In genomic region chr1:163068716-163069115, GRCh38 we compare ENCODE assay signal across 9 cellular contexts. TPM values are rescaled to one million over a fixed set of nuclear protein-coding genes. Genes with fewer than 3 reads are reported as not detected.
DNase-seq lines count a peak whose midpoint lies in the region; ATAC-seq, FAIRE-seq and TF ChIP-seq lines count a peak whose summit lies in the region.
"Had no signal": no experiment of that assay in that cellular context is flagged by ENCODE, and none has a peak within 500 bp of the region (broad histone marks: within the 10 kb centered on the region; RNA-seq: fewer than 3 reads in every experiment).

No MANE protein-coding gene starts in this region.

- H3F3A ChIP-seq in GM23248 (ENCODE audit: insufficient read depth), result peaks cover 24% of the 10 kb centered on the region; the same call in 1 of the 2 replicates

- intact Hi-C loops in gastrocnemius medialis (cut with DNase I; ENCODE audit: low total_unique reads), result no loop called here

- TF ChIP-seq CTCF in hepatocyte (IDR thresholded peaks at IDR 0.05; ENCODE audit: poor library complexity) (no peak), gastrocnemius medialis (IDR thresholded peaks at IDR 0.05 in 4 of 5, conservative IDR thresholded peaks at IDR 0.05 in 1 of 5) (no peak)

- peak overlapping the region; percentile 72 for H2AFZ ChIP-seq in GM23248
- H2AFZ ChIP-seq in hepatocyte, result peak overlapping the region; percentile 27

- H3K36me3 ChIP-seq in GM23248 (ENCODE audit: low read depth), result no peaks in the 10 kb centered on the region
- H3K36me3 ChIP-seq in hepatocyte (replicated peaks; ENCODE audit: insufficient read depth, low read depth), result no peaks in the 10 kb centered on the region
- no peaks in the 10 kb centered on the region for H3K36me3 ChIP-seq in gastrocnemius medialis

- H3K4me1 ChIP-seq in GM23248 (ENCODE audit: insufficient read depth) (peaks cover 32% of the 10 kb centered on the region), hepatocyte (ENCODE audit: insufficient read depth) (no peaks in the 10 kb centered on the region), gastrocnemius medialis (no peaks in the 10 kb centered on the region)

- WGBS in GM23248 (ENCODE audit: low coverage in 1 of 2, low lambda C conversion rate in 2 of 2, missing lambda C conversion rate in 2 of 2), 2 experiments, result 4 to 9% methylated on average over 5 of the region's 5 CpGs
- 38% methylated on average over 5 of the region's 5 CpGs for WGBS in hepatocyte (ENCODE audit: low lambda C conversion rate, missing lambda C conversion rate)

- H3K9me2 ChIP-seq in GM23248 (ENCODE audit: insufficient read depth) (no peaks in the 10 kb centered on the region), hepatocyte (replicated peaks; ENCODE audit: insufficient read depth) (no peaks in the 10 kb centered on the region)

- H4K20me1 ChIP-seq in GM23248 (ENCODE audit: insufficient read depth) (no peaks in the 10 kb centered on the region), hepatocyte (ENCODE audit: insufficient read depth, poor library complexity, severe bottlenecking) (no peaks in the 10 kb centered on the region)

- no peak for FAIRE-seq in RCC 7860 (lab: Jason Lieb, UNC)

- ATAC-seq in gastrocnemius medialis (no peak), HG02981 (IDR thresholded peaks at IDR 0.05; ENCODE audit: unreplicated experiment) (no peak)

- in situ Hi-C loops in GM23248 (cut with MboI), result loop anchor here (10.0 kb wide), 2 partner anchors 184 to 236 kb away; no protein-coding TSS in a partner anchor
- in situ Hi-C loops in gastrocnemius medialis (cut with MboI; ENCODE audit: low sequenced_read_pairs in 4 of 4), result loop anchor here in 2 of 4 donors (10.0 to 25.0 kb wide), 2 partner anchors 181 to 194 kb away; no protein-coding TSS in a partner anchor

- H3K4me3 ChIP-seq in GM23248 (peak overlapping the region; percentile 82), hepatocyte (no peak overlapping the region), gastrocnemius medialis (peak overlapping the region in 3 of 4 donors; percentile 19 to 45 (median 23))

- no peak for TF ChIP-seq POLR2A in gastrocnemius medialis (IDR thresholded peaks at IDR 0.05)

- H3K79me2 ChIP-seq in GM23248 (ENCODE audit: insufficient read depth), result peaks cover 20% of the 10 kb centered on the region
- H3K79me2 ChIP-seq in hepatocyte, result no peaks in the 10 kb centered on the region

- peak; percentile 52 for DNase-seq in GM23248
- peak; percentile 32 for DNase-seq in astrocyte of the hippocampus (ENCODE audit: low read depth, low spot score)
- no peak for DNase-seq in hepatocyte (ENCODE audit: low spot score)
- DNase-seq in gastrocnemius medialis, result no peak
- DNase-seq in stimulated activated CD4-positive, alpha-beta T cell treated with anti-CD3 and anti-CD28 coated beads, Interleukin-1b, Interleukin-23, amount 100 ng/mL, for 48 hours, result no peak
- no peak for DNase-seq in activated CD4-positive, alpha-beta T cell treated with anti-CD3 and anti-CD28 coated beads for 4 hours
- no peak for DNase-seq in RCC 7860 (ENCODE audit: low spot score)
- DNase-seq: GDM1 had no signal

- no peaks in the 10 kb centered on the region for H3K9me3 ChIP-seq in GM23248 (ENCODE audit: low read depth)
- H3K9me3 ChIP-seq in hepatocyte (ENCODE audit: low read depth), result no peaks in the 10 kb centered on the region
- no peaks in the 10 kb centered on the region for H3K9me3 ChIP-seq in gastrocnemius medialis

- H3K27ac ChIP-seq in GM23248 (peak overlapping the region; percentile 54), hepatocyte (no peak overlapping the region), gastrocnemius medialis (no peak overlapping the region)

- H3K9ac ChIP-seq in GM23248, result peak overlapping the region; percentile 66

- H3K4me2 ChIP-seq in GM23248 (ENCODE audit: unreplicated experiment), result peak overlapping the region; percentile 92
- H3K4me2 ChIP-seq in hepatocyte, result peak overlapping the region; percentile 64

- H3K27me3 ChIP-seq in GM23248 (replicated peaks; ENCODE audit: insufficient read depth), result no peaks in the 10 kb centered on the region
- peaks cover 26% of the 10 kb centered on the region for H3K27me3 ChIP-seq in hepatocyte
- H3K27me3 ChIP-seq in gastrocnemius medialis, result peaks cover 0 to 4% (median 0%) of the 10 kb centered on the region in 3 donors

RNA-seq across cellular contexts. Expression of gene RGS4, which starts 0.4 kb away (rescaled TPM):
- total RNA-seq in GM23248 (2014; rRNA removed; shearing (Covaris generic)), result 27.9 and 42.9 TPM in 2 replicates
- 11.2 and 13.3 TPM in 2 replicates for polyA plus RNA-seq in GM23248 (2016; fragmentation: Nextera tagmentation; extraction: Ambion mirVana)
- total RNA-seq in hepatocyte, result 13.1 and 16.8 TPM in 2 replicates
- polyA plus RNA-seq in hepatocyte, result 5.6 and 6.8 TPM in 2 replicates
- not detected for total RNA-seq in gastrocnemius medialis

Comparison
In these comparisons a context has a peak if more than half of its experiments do, and no peak if none do; other contexts are left out.
1. DNase-seq: peak in GM23248 (single experiment) and astrocyte of the hippocampus (single experiment); none in hepatocyte (single experiment), gastrocnemius medialis (0 of 2), stimulated activated CD4-positive, alpha-beta T cell treated with anti-CD3 and anti-CD28 coated beads, Interleukin-1b, Interleukin-23, amount 100 ng/mL, for 48 hours (single experiment), activated CD4-positive, alpha-beta T cell treated with anti-CD3 and anti-CD28 coated beads for 4 hours (0 of 2) and RCC 7860 (single experiment).
2. RNA of gene RGS4, which starts 0.4 kb away (total RNA-seq): 27.9 to 42.9 TPM in GM23248 and 13.1 to 16.8 TPM in hepatocyte; not detected in gastrocnemius medialis; every median in the first group is over 10 times any median in the second.